Comparison of ENCODE assay signal across 9 cellular contexts in genomic region chr10:58967551-58968418, GRCh38.
DNase-seq lines count a peak whose midpoint lies in the region; ATAC-seq and TF ChIP-seq lines count a peak whose summit lies in the region.
"Had no signal": no experiment of that assay in that cellular context is flagged by ENCODE, and none has a peak within 500 bp of the region (broad histone marks: within the 10 kb centered on the region; RNA-seq: fewer than 3 reads in every experiment).

No MANE protein-coding gene starts in this region.

- TF ChIP-seq CTCF in glutamatergic neuron (IDR thresholded peaks at IDR 0.05; ENCODE audit: partially characterized antibody, unreplicated experiment) = no peak

- H3K27me3 Mint-ChIP-seq in glutamatergic neuron (ENCODE audit: unreplicated experiment) = no peaks in the 10 kb centered on the region

- H3K4me3 Mint-ChIP-seq in glutamatergic neuron (ENCODE audit: unreplicated experiment) = peak overlapping the region; percentile 67
- H3K4me3 Mint-ChIP-seq: activated naive CD8-positive, alpha-beta T cell treated with anti-CD3 and anti-CD28 coated beads, Interleukin-2, amount 10 ng/mL, durations not matched to agents 7 days and 5 days had no signal

- H3K9me3 Mint-ChIP-seq in glutamatergic neuron (ENCODE audit: unreplicated experiment) = no peaks in the 10 kb centered on the region

- no peak overlapping the region for H3K27ac Mint-ChIP-seq in glutamatergic neuron (ENCODE audit: unreplicated experiment)
- H3K27ac Mint-ChIP-seq: activated naive CD8-positive, alpha-beta T cell treated with anti-CD3 and anti-CD28 coated beads, Interleukin-2, amount 10 ng/mL, durations not matched to agents 7 days and 5 days had no signal

- H3K36me3 Mint-ChIP-seq in glutamatergic neuron (ENCODE audit: unreplicated experiment) = no peaks in the 10 kb centered on the region
- H3K36me3 Mint-ChIP-seq: activated naive CD8-positive, alpha-beta T cell treated with anti-CD3 and anti-CD28 coated beads, Interleukin-2, amount 10 ng/mL, durations not matched to agents 7 days and 5 days had no signal

- peaks cover 19% of the 10 kb centered on the region for H3K4me1 Mint-ChIP-seq in glutamatergic neuron (ENCODE audit: low read depth, unreplicated experiment)
- H3K4me1 Mint-ChIP-seq: activated naive CD8-positive, alpha-beta T cell treated with anti-CD3 and anti-CD28 coated beads, Interleukin-2, amount 10 ng/mL, durations not matched to agents 7 days and 5 days had no signal

- peak; percentile 75 for ATAC-seq in GM19035 (IDR thresholded peaks at IDR 0.05; ENCODE audit: unreplicated experiment)

- DNase-seq in NCI-H1417 treated with DMSO at 0.1 percent for 48 hours (lab: John Stamatoyannopoulos, UW) (peak; percentile 45), glutamatergic neuron (peak; percentile 64), retina (peak; percentile 84), NCI-H524 treated with DMSO at 0.1 percent for 48 hours (lab: John Stamatoyannopoulos, UW) (no peak), SKM-1 treated with dmso at 0.1 percent for 144 hours (lab: John Stamatoyannopoulos, UW; ENCODE audit: unreplicated experiment) (no peak), NCI-H2029 (lab: John Stamatoyannopoulos, UW) (no peak)
- no peak for DNase-seq in activated effector memory CD4-positive, alpha-beta T cell treated with anti-CD3 and anti-CD28 coated beads, Interleukin-2, amount 50 U/mL, for 16 hours
- DNase-seq: activated naive CD8-positive, alpha-beta T cell treated with anti-CD3 and anti-CD28 coated beads, Interleukin-2, amount 10 ng/mL, durations not matched to agents 7 days and 5 days had no signal

Comparison
In these comparisons a context has a peak if more than half of its experiments do, and no peak if none do; other contexts are left out.
1. DNase-seq: peak in NCI-H1417 treated with DMSO at 0.1 percent for 48 hours (single experiment), glutamatergic neuron (single experiment) and retina (single experiment); none in NCI-H524 treated with DMSO at 0.1 percent for 48 hours (single experiment), SKM-1 treated with dmso at 0.1 percent for 144 hours (single experiment), NCI-H2029 (single experiment) and activated effector memory CD4-positive, alpha-beta T cell treated with anti-CD3 and anti-CD28 coated beads, Interleukin-2, amount 50 U/mL, for 16 hours (single experiment).